ENCODE assay signal across 23 cellular contexts in genomic region chr3:184209146-184209923, GRCh38. TPM values are rescaled to one million over a fixed set of nuclear protein-coding genes. Genes with fewer than 3 reads are reported as not detected.
DNase-seq lines count a peak whose midpoint lies in the region; ATAC-seq, FAIRE-seq and TF ChIP-seq lines count a peak whose summit lies in the region.
"Had no signal": no experiment of that assay in that cellular context is flagged by ENCODE, and none has a peak within 500 bp of the region (broad histone marks: within the 10 kb centered on the region; RNA-seq: fewer than 3 reads in every experiment).

No MANE protein-coding gene starts in this region.

- in situ Hi-C loops in GM13977 (cut with MboI; ENCODE audit: low pct_unique_long_range_greater_than_20kb, low sequenced_read_pairs, unreplicated experiment), result no loop called here

- ATAC-seq in right cardiac atrium (peak; percentile 68 to 80), heart right ventricle (no peak), esophagus mucosa (no peak)
- ATAC-seq: HCT116 had no signal

- no peaks in the 10 kb centered on the region for H3K36me3 ChIP-seq in heart right ventricle
- no peaks in the 10 kb centered on the region for H3K36me3 ChIP-seq in ovary
- H3K36me3 ChIP-seq: BLaER1 had no signal

- H3K27ac ChIP-seq in right cardiac atrium (ENCODE audit: low read length), result no peak overlapping the region
- no peak overlapping the region for H3K27ac ChIP-seq in heart right ventricle
- no peak overlapping the region for H3K27ac ChIP-seq in ovary
- H3K27ac ChIP-seq: BLaER1 had no signal

- intact Hi-C loops in right cardiac atrium (cut with DNase I), result no loop called here
- intact Hi-C loops in heart right ventricle (cut with DNase I), result no loop called here
- intact Hi-C loops in ovary (cut with DNase I), result no loop called here

- WGBS in right cardiac atrium, result 43% methylated on average over 11 of the region's 11 CpGs
- 55 to 62% methylated on average over 11 of the region's 11 CpGs for WGBS in heart right ventricle, 2 donors
- WGBS in ovary, 3 donors, result 17 to 26% (median 19%) methylated on average over 11 of the region's 11 CpGs

- TF ChIP-seq POLR2A in ovary (IDR thresholded peaks at IDR 0.05), result no peak
- TF ChIP-seq POLR2A in H54 (IDR thresholded peaks at IDR 0.05; ENCODE audit: low read depth, low read length), result no peak

- no peaks in the 10 kb centered on the region for H3K9me3 ChIP-seq in right cardiac atrium (ENCODE audit: control insufficient read depth, low read length)
- no peaks in the 10 kb centered on the region for H3K9me3 ChIP-seq in heart right ventricle
- no peaks in the 10 kb centered on the region for H3K9me3 ChIP-seq in ovary
- H3K9me3 ChIP-seq: BLaER1 had no signal

- no peak for FAIRE-seq in H54 (lab: Jason Lieb, UNC)
- FAIRE-seq: H1 had no signal

- no peak for TF ChIP-seq EP300 in ovary (IDR thresholded peaks at IDR 0.05)

- DNase-seq in right cardiac atrium (peak in 1 of 3 donors; percentile 72), heart right ventricle (no peak), fibroblast of gingiva (ENCODE audit: low read depth) (peak; percentile 40), ovary (peak in 3 of 5 donors; percentile 40 to 54 (median 50)), H54 (ENCODE audit: insufficient read length, low spot score) (no peak), GM13977 (ENCODE audit: low spot score) (no peak)
- DNase-seq: CD4-positive, CD25-positive, alpha-beta regulatory T cell; DMS53; NCI-H1048; NCI-H1417; NCI-H1694; NCI-H2029 treated with DMSO at 0.1 percent for 48 hours; NCI-H2227 treated with DMSO at 0.1 percent for 48 hours; NCI-H510A; NCI-H69; RPMI8226; SHP77 treated with DMSO at 0.1 percent for 48 hours had no signal

- H3K4me1 ChIP-seq in right cardiac atrium (ENCODE audit: control insufficient read depth, insufficient read depth, low read length), result no peaks in the 10 kb centered on the region
- peaks cover 0 to 4% (median 0%) of the 10 kb centered on the region in 9 donors for H3K4me1 ChIP-seq in heart right ventricle
- H3K4me1 ChIP-seq in ovary (ENCODE audit: insufficient read depth), result peaks cover 6% of the 10 kb centered on the region
- H3K4me1 ChIP-seq: BLaER1 had no signal

- no peaks in the 10 kb centered on the region for H3K27me3 ChIP-seq in right cardiac atrium (ENCODE audit: control insufficient read depth, insufficient read depth)
- H3K27me3 ChIP-seq in heart right ventricle, result peaks cover 0 to 10% (median 5%) of the 10 kb centered on the region in 7 donors
- H3K27me3 ChIP-seq in ovary, result no peaks in the 10 kb centered on the region
- H3K27me3 ChIP-seq: BLaER1 had no signal

- H3K4me3 ChIP-seq in right cardiac atrium (ENCODE audit: low read length) (no peak overlapping the region), heart right ventricle (no peak overlapping the region), ovary (no peak overlapping the region)
- H3K4me3 ChIP-seq: BLaER1 had no signal

- TF ChIP-seq CTCF in heart right ventricle (IDR thresholded peaks at IDR 0.05) (no peak), ovary (IDR thresholded peaks at IDR 0.05) (no peak), GM13977 (IDR thresholded peaks at IDR 0.05; ENCODE audit: extremely low read depth, insufficient read depth, missing control alignments) (no peak)

RNA-seq across cellular contexts. Expression of gene VWA5B2, which starts 20.1 kb away (rescaled TPM):
- total RNA-seq in right cardiac atrium (not detected), heart right ventricle (under 1 TPM in 1 of 10 donors, not detected in 9; 0.09 TPM), ovary (1 to 10 TPM in 1 of 7 donors, under 1 TPM in 5, not detected in 1; 0.24 to 5.9 (median 0.64) TPM), esophagus mucosa (not detected)
- polyA plus RNA-seq in right cardiac atrium (0.07 TPM), heart right ventricle (under 1 TPM in 1 of 2 donors, not detected in 1; 0.03 TPM), ovary (under 1 TPM; 0.15 to 0.36 TPM)
- total RNA-seq: CD4-positive, CD25-positive, alpha-beta regulatory T cell; Daoy had no signal
- polyA plus RNA-seq: AG04450 had no signal

RNA-seq across cellular contexts. Expression of gene ABCF3, which starts 23.3 kb away (rescaled TPM):
- 10 to 100 TPM; 59.2 to 72.9 (median 63.5) TPM for total RNA-seq in right cardiac atrium
- polyA plus RNA-seq in right cardiac atrium, result 50.9 TPM
- total RNA-seq in heart right ventricle, result 10 to 100 TPM; 60.1 to 90.7 (median 68.3) TPM
- polyA plus RNA-seq in heart right ventricle, result 10 to 100 TPM; 78.0 to 87.9 TPM
- total RNA-seq in ovary, result 10 to 100 TPM; 56.6 to 82.0 (median 61.7) TPM
- polyA plus RNA-seq in ovary, result 10 to 100 TPM; 30.2 to 42.8 TPM
- 45.3 TPM for total RNA-seq in esophagus mucosa

RNA-seq across cellular contexts. Expression of gene AP2M1, which starts 34.7 kb away (rescaled TPM):
- total RNA-seq in right cardiac atrium, result 100 to 1,000 TPM; 271 to 340 (median 329) TPM
- 330 TPM for polyA plus RNA-seq in right cardiac atrium
- 100 to 1,000 TPM; 263 to 371 (median 321) TPM for total RNA-seq in heart right ventricle
- polyA plus RNA-seq in heart right ventricle, result 100 to 1,000 TPM; 187 to 390 TPM
- total RNA-seq in ovary, result 100 to 1,000 TPM; 107 to 281 (median 252) TPM
- polyA plus RNA-seq in ovary, result 100 to 1,000 TPM; 236 to 371 TPM
- 235 TPM for total RNA-seq in esophagus mucosa

RNA-seq across cellular contexts. Expression of gene ALG3, which starts 39.4 kb away (rescaled TPM):
- total RNA-seq in right cardiac atrium (10 to 100 TPM; 17.3 to 23.3 (median 21.6) TPM), heart right ventricle (10 to 100 TPM; 10.7 to 25.1 (median 13.3) TPM), ovary (10 to 100 TPM; 20.0 to 42.0 (median 23.0) TPM), esophagus mucosa (28.9 TPM)
- polyA plus RNA-seq in right cardiac atrium (19.3 TPM), heart right ventricle (10 to 100 TPM; 16.8 to 63.6 TPM), ovary (10 to 100 TPM; 17.8 to 25.4 TPM)

RNA-seq across cellular contexts. Expression of gene EEF1AKMT4, which starts 40.1 kb away (rescaled TPM):
- total RNA-seq in right cardiac atrium (1 to 10 TPM; 1.1 to 1.8 (median 1.3) TPM), heart right ventricle (1 to 10 TPM in 7 of 10 donors, under 1 TPM in 3; 0.49 to 2.3 (median 1.1) TPM), ovary (1 to 10 TPM; 1.6 to 3.3 (median 2.1) TPM), esophagus mucosa (7.1 TPM)
- polyA plus RNA-seq in right cardiac atrium (1.7 TPM), heart right ventricle (10 to 100 TPM in 1 of 2 donors, under 1 TPM in 1; 0.95 to 19.4 TPM), ovary (1 to 10 TPM in 1 of 2 donors, under 1 TPM in 1; 0.87 to 1.2 TPM)

Comparison
In these comparisons a context has a peak if more than half of its experiments do, and no peak if none do; other contexts are left out.
1. ATAC-seq: peak in right cardiac atrium (2 of 2); none in heart right ventricle (0 of 8) and esophagus mucosa (single experiment).
2. DNase-seq: peak in fibroblast of gingiva (single experiment) and ovary (3 of 5); none in heart right ventricle (0 of 2), H54 (single experiment) and GM13977 (single experiment).